33 cellular contexts compared by ENCODE assay signal in the genomic region with DNA sequence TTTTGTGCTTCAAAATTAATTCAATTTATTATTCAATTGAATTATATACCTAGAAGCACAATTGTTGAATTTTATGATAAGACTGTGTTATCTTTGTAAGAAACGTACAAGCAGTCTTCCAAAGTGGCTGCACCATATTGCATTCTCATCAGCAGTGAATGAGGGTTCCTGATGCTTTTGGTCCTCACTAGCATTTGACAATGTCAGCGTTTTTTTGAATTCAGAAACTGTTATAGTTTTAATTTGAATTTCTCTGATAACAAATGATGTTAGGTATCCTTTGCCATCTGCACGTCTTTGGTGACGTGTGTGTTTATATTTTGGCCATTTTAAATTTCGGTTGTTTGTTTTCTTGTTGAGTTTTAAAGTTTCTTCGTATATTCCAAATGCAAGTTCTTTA.
"Had no signal": no experiment of that assay in that cellular context is flagged by ENCODE, and none has a peak within 500 bp of the region (broad histone marks: within the 10 kb centered on the region; RNA-seq: fewer than 3 reads in every experiment).

No MANE protein-coding gene starts in this region.

- H3K9me3 ChIP-seq: adrenal gland, ascending aorta, body of pancreas, breast epithelium had no signal

- FAIRE-seq: astrocyte, bronchial epithelial cell had no signal

- ATAC-seq: activated naive CD4-positive, alpha-beta T cell treated with anti-CD3 and anti-CD28 coated beads, Interleukin-2, amount 50 U/mL, for 72 hours; activated naive CD8-positive, alpha-beta T cell treated with anti-CD3 and anti-CD28 coated beads, Interleukin-2, amount 50 U/mL, for 24 hours; activated T-cell treated with anti-CD3 and anti-CD28 coated beads, Interleukin-2, amount 50 U/mL, for 4 hours; activated T-cell treated with anti-CD3 and anti-CD28 coated beads, Interleukin-2, amount 50 U/mL, for 72 hours; activated T-helper 17 cell treated with anti-CD3 and anti-CD28 coated beads, Interleukin-2, amount 50 U/mL, for 72 hours; body of pancreas had no signal

- H3K27me3 ChIP-seq: adrenal gland, ascending aorta, body of pancreas, brain microvascular endothelial cell, breast epithelium, cardiac muscle cell had no signal

- H3K4me3 ChIP-seq: adrenal gland, ascending aorta, body of pancreas, breast epithelium, cardiac muscle cell had no signal

- H3K4me1 ChIP-seq: adrenal gland, ascending aorta, body of pancreas, breast epithelium had no signal

- DNase-seq: activated effector memory CD4-positive, alpha-beta T cell treated with anti-CD3 and anti-CD28 coated beads, Interleukin-2, amount 50 U/mL, for 16 hours; activated effector memory CD4-positive, alpha-beta T cell treated with Interleukin-2 at 50 U/mL for 16 hours; activated gamma-delta T cell; activated gamma-delta T cell treated with Interleukin-2 at 50 U/mL for 16 hours; activated naive CD4-positive, alpha-beta T cell; activated naive CD4-positive, alpha-beta T cell treated with anti-CD3 and anti-CD28 coated beads for 36 hours; activated naive CD4-positive, alpha-beta T cell treated with anti-CD3 and anti-CD28 coated beads, Interleukin-2, amount 10 ng/mL, durations not matched to agents 7 days and 5 days; activated naive CD4-positive, alpha-beta T cell treated with anti-CD3 and anti-CD28 coated beads, Interleukin-2, amount 50 U/mL, for 16 hours; activated naive CD4-positive, alpha-beta T cell treated with Interleukin-2 at 50 U/mL for 16 hours; activated naive CD8-positive, alpha-beta T cell treated with anti-CD3 and anti-CD28 coated beads for 36 hours; activated naive CD8-positive, alpha-beta T cell treated with anti-CD3 and anti-CD28 coated beads, Interleukin-2, amount 10 ng/mL, durations not matched to agents 7 days and 5 days; activated naive CD8-positive, alpha-beta T cell treated with anti-CD3 and anti-CD28 coated beads, Interleukin-2, amount 50 U/mL, for 24 hours; activated T-cell treated with anti-CD3 and anti-CD28 coated beads, Interleukin-2, amount 50 U/mL, for 24 hours; activated T-cell treated with anti-CD3 and anti-CD28 coated beads, Interleukin-2, amount 50 U/mL, for 4 hours; activated T-cell treated with anti-CD3 and anti-CD28 coated beads, Interleukin-2, amount 50 U/mL, for 48 hours; activated T-cell treated with anti-CD3 and anti-CD28 coated beads, Interleukin-2, amount 50 U/mL, for 72 hours; adrenal gland; amniotic stem cell; amygdala; anterior cingulate cortex; aorta; body of pancreas; brain microvascular endothelial cell; caudate nucleus; central memory CD4-positive, alpha-beta T cell; cerebellar nuclear complex had no signal

- H3K27ac ChIP-seq: adrenal gland, ascending aorta, body of pancreas, brain microvascular endothelial cell, breast epithelium, cardiac muscle cell had no signal

- H3K36me3 ChIP-seq: adrenal gland, ascending aorta, brain microvascular endothelial cell, breast epithelium, cardiac muscle cell had no signal
